In genomic region chr7:151351027-151351426, GRCh38 we compare ENCODE assay signal across 8 cellular contexts. TPM values are rescaled to one million over a fixed set of nuclear protein-coding genes. Genes with fewer than 3 reads are reported as not detected.
DNase-seq lines count a peak whose midpoint lies in the region; ATAC-seq, FAIRE-seq and TF ChIP-seq lines count a peak whose summit lies in the region.

No MANE protein-coding gene starts in this region.

- H3K9me1 ChIP-seq in K562 (ENCODE audit: control insufficient read depth, insufficient read depth, low read length) = no peaks in the 10 kb centered on the region

- POLR2A ChIA-PET in K562 (lab: Yijun Ruan, JAX) = interaction anchor here (0.6 to 1.7 kb wide), 6 partner anchors 9 to 35 kb away, joined by 3 to 6 read pairs (median 4); partner anchors contain the start of gene NUB1

- H3K4me2 ChIP-seq in K562 (ENCODE audit: insufficient read depth, low read length) = no peak overlapping the region

- WGBS in K562 (ENCODE audit: insufficient coverage, low coverage, missing lambda C conversion rate) = 48% methylated on average over 8 of the region's 8 CpGs
- 47 to 56% methylated on average over 8 of the region's 8 CpGs for WGBS in body of pancreas, 2 donors

- no peak for TF ChIP-seq EP300 in K562 (IDR thresholded peaks at IDR 0.05; ENCODE audit: low read length)

- peak in 2 of 3 donors; percentile 47 to 63 for DNase-seq in Peyer's patch
- peak; percentile 57 to 72 (median 62) for DNase-seq in K562 (ENCODE audit: extremely low read depth in 1 of 4, low spot score in 3 of 4)
- DNase-seq in stimulated activated CD4-positive, alpha-beta T cell treated with anti-CD3 and anti-CD28 coated beads, Interleukin-2, amount 100 ng/mL, for 48 hours = peak; percentile 35 to 49
- DNase-seq in body of pancreas = no peak

- H4K20me1 ChIP-seq in K562 (replicated peaks; ENCODE audit: control insufficient read depth, insufficient read depth, low read length) = 0 out of 2 replicates have a peak, but pooled peaks cover 4% of the 10 kb centered on the region

- H3K9me3 ChIP-seq in Peyer's patch (no peaks in the 10 kb centered on the region), K562 (replicated peaks; ENCODE audit: control insufficient read depth, insufficient read depth, low read depth, low read length) (no peaks in the 10 kb centered on the region), body of pancreas (no peaks in the 10 kb centered on the region)

- peak; percentile 67 for TF ChIP-seq CTCF in GM12875 (IDR thresholded peaks at IDR 0.05; ENCODE audit: borderline replicate concordance, insufficient read depth, low read depth, low read length)
- peak in 1 of 6 experiments; percentile 10 for TF ChIP-seq CTCF in Peyer's patch (IDR thresholded peaks at IDR 0.05)
- peak; percentile 68 to 75 (median 71) for TF ChIP-seq CTCF in K562 (IDR thresholded peaks at IDR 0.05 in 2 of 3, conservative IDR thresholded peaks at IDR 0.05 in 1 of 3; ENCODE audit: insufficient read depth in 2 of 3, low read depth in 1 of 3, low read length in 3 of 3)
- no peak for TF ChIP-seq CTCF in body of pancreas (IDR thresholded peaks at IDR 0.05)

- H3K27ac ChIP-seq in Peyer's patch = peak overlapping the region; percentile 40 to 93 (median 74)
- no peak overlapping the region for H3K27ac ChIP-seq in K562 (ENCODE audit: extremely low read depth, low read depth, low read length)
- peak overlapping the region in 1 of 4 donors; percentile 95 for H3K27ac ChIP-seq in body of pancreas

- peak in 1 of 2 experiments; percentile 30; a peak in 1 of 4 replicates for TF ChIP-seq RAD21 in K562 (CRISPR knock-in tag; conservative IDR thresholded peaks at IDR 0.05 in 1 of 2, IDR thresholded peaks at IDR 0.05 in 1 of 2)

- H3K4me1 ChIP-seq in Peyer's patch = peaks cover 0 to 36% (median 5%) of the 10 kb centered on the region in 4 donors
- peaks cover 4 to 11% of the 10 kb centered on the region in 2 experiments; a peak in 4 of 5 replicates for H3K4me1 ChIP-seq in K562 (replicated peaks in 1 of 2; ENCODE audit: control insufficient read depth in 2 of 2, insufficient read depth in 2 of 2, low read length in 2 of 2)
- H3K4me1 ChIP-seq in body of pancreas = peaks cover 21% of the 10 kb centered on the region

- no peak for FAIRE-seq in K562 (lab: Jason Lieb, UNC)

- BruUV-seq in K562 (replicated peaks; lab: Mats Ljungman, UMichigan) = no TSS peak

- in situ Hi-C loops in K562 (cut with MboI) = loop anchor here (10.0 kb wide), 1 partner anchor 1336 kb away; no protein-coding TSS in a partner anchor

- H3K36me3 ChIP-seq in Peyer's patch = peaks cover 0 to 74% (median 0%) of the 10 kb centered on the region in 3 donors
- H3K36me3 ChIP-seq in K562 (ENCODE audit: control insufficient read depth, insufficient read depth, low read length) = peaks cover 82% of the 10 kb centered on the region
- H3K36me3 ChIP-seq in body of pancreas (replicated peaks in 1 of 2; ENCODE audit: insufficient read depth in 1 of 2, low read depth in 2 of 2) = peaks cover 0 to 16% of the 10 kb centered on the region in 2 donors

- no peak overlapping the region for H3K9ac ChIP-seq in K562 (ENCODE audit: insufficient read depth in 1 of 2, low read depth in 2 of 2, low read length in 2 of 2)

- ATAC-seq in K562 = peak; percentile 79
- ATAC-seq in GM19455 (IDR thresholded peaks at IDR 0.05; ENCODE audit: unreplicated experiment) = no peak
- no peak for ATAC-seq in GM18858 (IDR thresholded peaks at IDR 0.05; ENCODE audit: unreplicated experiment)
- ATAC-seq in HG03439 (IDR thresholded peaks at IDR 0.05; ENCODE audit: unreplicated experiment) = no peak
- no peak for ATAC-seq in body of pancreas

- no peak overlapping the region for H3K4me3 ChIP-seq in GM12875 (ENCODE audit: low read depth, low read length)
- H3K4me3 ChIP-seq in Peyer's patch = no peak overlapping the region
- no peak overlapping the region for H3K4me3 ChIP-seq in K562
- H3K4me3 ChIP-seq in body of pancreas = no peak overlapping the region

- no peaks in the 10 kb centered on the region for H3K79me2 ChIP-seq in K562 (ENCODE audit: control insufficient read depth, insufficient read depth, low read length)

- no peak overlapping the region for H2AFZ ChIP-seq in K562 (ENCODE audit: low read depth, low read length)

- CTCF ChIA-PET in K562 (lab: Yijun Ruan, JAX; ENCODE audit: low intra/inter-chr PET ratio) = interaction anchor here (3.6 kb wide), 1 partner anchor 35 kb away, joined by 73 read pairs; no protein-coding TSS in a partner anchor

- intact Hi-C loops in K562 (cut with micrococcal nuclease) = loop anchor here (5.0 kb wide), 1 partner anchor 179 kb away; no protein-coding TSS in a partner anchor
- intact Hi-C loops in body of pancreas (cut with DNase I) = loop anchor here (5.0 kb wide), 1 partner anchor 34 kb away; no protein-coding TSS in a partner anchor

- H3K27me3 ChIP-seq in Peyer's patch = no peaks in the 10 kb centered on the region
- no peaks in the 10 kb centered on the region for H3K27me3 ChIP-seq in K562 (ENCODE audit: control insufficient read depth in 2 of 2, insufficient read depth in 2 of 2, low read length in 2 of 2)
- H3K27me3 ChIP-seq in body of pancreas = no peaks in the 10 kb centered on the region

- TF ChIP-seq POLR2A in Peyer's patch (IDR thresholded peaks at IDR 0.05) (no peak), K562 (conservative IDR thresholded peaks at IDR 0.05) (no peak), body of pancreas (IDR thresholded peaks at IDR 0.05) (no peak)

TF ChIP-seq in K562, 482 proteins besides CTCF, POLR2A, EP300 and RAD21 (continues in another document):
- TF ChIP-seq CREM (IDR thresholded peaks at IDR 0.05; ENCODE audit: low read depth) = 0 out of 2 replicates have a peak, but pooled peaks have one; percentile 25
- TF ChIP-seq CTCFL (IDR thresholded peaks at IDR 0.05; ENCODE audit: borderline replicate concordance, insufficient read depth, low read depth, low read length, poor library complexity, severe bottlenecking) = peak; percentile 55

RNA-seq across cellular contexts. Expression of gene NUB1, which starts 9.4 kb away (rescaled TPM):
- total RNA-seq in Peyer's patch (10 to 100 TPM; 66.4 to 90.8 (median 68.2) TPM), K562 (2014; rRNA removed) (67.8 and 89.7 TPM in 2 replicates), K562 (2014; rRNA removed; fragmentation: Illumina TruSeq; extraction: Trizol) (75.8 and 103 TPM in 2 replicates), K562 (2015; rRNA removed; fragmentation: Illumina TruSeq; extraction: Trizol) (101 and 114 TPM in 2 replicates), K562 (2021) (55.3 and 58.0 TPM in 2 replicates), body of pancreas (10 to 100 TPM; 36.8 to 43.8 TPM)
- total RNA-seq in K562 (2011; cell fraction: chromatin; rRNA removed; ENCODE audit: low replicate concordance) = 62.3 and 136 TPM in 2 replicates
- total RNA-seq in K562 (2011; cell fraction: nucleolus; rRNA removed) = 36.0 and 40.3 TPM in 2 replicates
- total RNA-seq in K562 (2011; cell fraction: nucleoplasm; rRNA removed) = 73.5 and 98.2 TPM in 2 replicates
- polyA plus RNA-seq in K562 (2011; rRNA removed) (57.8 and 85.2 TPM in 2 replicates), K562 (2014; fragmentation: Illumina TruSeq; extraction: Trizol) (86.5 and 159 TPM in 2 replicates), K562 (2014; fragmentation: Nextera tagmentation; extraction: Ambion mirVana) (10 to 100 TPM; 43.2 to 63.4 TPM), K562 (2014; rRNA removed) (81.6 and 99.3 TPM in 2 replicates)
- 52.6 and 53.7 TPM in 2 replicates for polyA plus RNA-seq in K562 (2011; cell fraction: cytosol; rRNA removed)
- polyA plus RNA-seq in K562 (2011; cell fraction: nucleus; rRNA removed) = 57.7 and 63.4 TPM in 2 replicates
- 81.3 and 105 TPM in 2 replicates for polyA plus RNA-seq in K562 (2012)
- 47.7 and 54.1 TPM in 2 replicates for polyA minus RNA-seq in K562 (2011; rRNA and poly(A)+ RNA removed)
- polyA minus RNA-seq in K562 (2011; cell fraction: cytosol; rRNA and poly(A)+ RNA removed) = 25.1 and 34.5 TPM in 2 replicates
- polyA minus RNA-seq in K562 (2011; cell fraction: nucleus; rRNA and poly(A)+ RNA removed) = 26.9 and 36.3 TPM in 2 replicates

RNA-seq across cellular contexts. Expression of gene WDR86, which starts 58.8 kb away (rescaled TPM):
- total RNA-seq in Peyer's patch = 10 to 100 TPM in 1 of 4 donors, 1 to 10 TPM in 2, not detected in 1; 5.9 to 13.2 (median 6.6) TPM
- 0.32 TPM in 1 of 2 replicates, not detected in the other for total RNA-seq in K562 (2011; cell fraction: chromatin; rRNA removed; ENCODE audit: low replicate concordance)
- not detected in 2 replicates for total RNA-seq in K562 (2011; cell fraction: nucleolus; rRNA removed)
- total RNA-seq in K562 (2011; cell fraction: nucleoplasm; rRNA removed) = not detected in 2 replicates
- 0.08 TPM in 1 of 2 replicates, not detected in the other for total RNA-seq in K562 (2014; rRNA removed)
- total RNA-seq in K562 (2014; rRNA removed; fragmentation: Illumina TruSeq; extraction: Trizol) = not detected in 2 replicates
- total RNA-seq in K562 (2015; rRNA removed; fragmentation: Illumina TruSeq; extraction: Trizol) = not detected in 2 replicates
- 0.09 TPM in 1 of 2 replicates, not detected in the other for total RNA-seq in K562 (2021)
- not detected in 2 replicates for polyA plus RNA-seq in K562 (2011; rRNA removed)
- 0.04 TPM in 1 of 2 replicates, not detected in the other for polyA plus RNA-seq in K562 (2011; cell fraction: cytosol; rRNA removed)
- polyA plus RNA-seq in K562 (2011; cell fraction: nucleus; rRNA removed) = 0.11 and 0.31 TPM in 2 replicates
- 0.21 and 0.39 TPM in 2 replicates for polyA plus RNA-seq in K562 (2012)
- not detected in 2 replicates for polyA plus RNA-seq in K562 (2014; fragmentation: Illumina TruSeq; extraction: Trizol)
- polyA plus RNA-seq in K562 (2014; fragmentation: Nextera tagmentation; extraction: Ambion mirVana) = not detected
- polyA plus RNA-seq in K562 (2014; rRNA removed) = 0.05 and 0.24 TPM in 2 replicates
- polyA minus RNA-seq in K562 (2011; rRNA and poly(A)+ RNA removed) = not detected in 2 replicates
- polyA minus RNA-seq in K562 (2011; cell fraction: cytosol; rRNA and poly(A)+ RNA removed) = not detected in 2 replicates
- not detected in 2 replicates for polyA minus RNA-seq in K562 (2011; cell fraction: nucleus; rRNA and poly(A)+ RNA removed)
- total RNA-seq in body of pancreas = 10 to 100 TPM in 1 of 2 donors, 1 to 10 TPM in 1; 3.9 to 11.2 TPM

Comparison
In these comparisons a context has a peak if more than half of its experiments do, and no peak if none do; other contexts are left out.
1. CTCF ChIP-seq: peak in GM12875 (single experiment) and K562 (3 of 3); none in body of pancreas (0 of 7).
2. DNase-seq: peak in Peyer's patch (2 of 3), K562 (4 of 4) and stimulated activated CD4-positive, alpha-beta T cell treated with anti-CD3 and anti-CD28 coated beads, Interleukin-2, amount 100 ng/mL, for 48 hours (2 of 2); none in body of pancreas (0 of 4).